In genomic region chr2:47782557-47783490, GRCh38 we compare ENCODE assay signal across 8 cellular contexts. TPM values are rescaled to one million over a fixed set of nuclear protein-coding genes. Genes with fewer than 3 reads are reported as not detected.
DNase-seq lines count a peak whose midpoint lies in the region; ATAC-seq and TF ChIP-seq lines count a peak whose summit lies in the region.

Gene MSH6, plus strand, starts transcription at chr2:47783145. Its CDS starts 89 bp downstream, at chr2:47783234.

- peaks cover 0 to 18% of the 10 kb centered on the region in 2 donors for H3K4me1 ChIP-seq in right atrium auricular region
- peaks cover 5% of the 10 kb centered on the region for H3K4me1 ChIP-seq in rectal smooth muscle tissue (ENCODE audit: control insufficient read depth, insufficient read depth, low read length)
- peaks cover 29% of the 10 kb centered on the region for H3K4me1 ChIP-seq in vagina

- ATAC-seq in GM18502 (IDR thresholded peaks at IDR 0.05; ENCODE audit: poor library complexity, unreplicated experiment) (peak; percentile 87), HG02938 (IDR thresholded peaks at IDR 0.05; ENCODE audit: unreplicated experiment) (peak; percentile 74)

- no peak for TF ChIP-seq CTCF in right atrium auricular region (IDR thresholded peaks at IDR 0.05)
- no peak for TF ChIP-seq CTCF in vagina (IDR thresholded peaks at IDR 0.05)

- H3K27me3 ChIP-seq in right atrium auricular region = no peaks in the 10 kb centered on the region
- no peaks in the 10 kb centered on the region for H3K27me3 ChIP-seq in rectal smooth muscle tissue (ENCODE audit: control insufficient read depth, insufficient read depth, low read length)
- H3K27me3 ChIP-seq in vagina = no peaks in the 10 kb centered on the region

- H3K36me3 ChIP-seq in right atrium auricular region (no peaks in the 10 kb centered on the region), rectal smooth muscle tissue (ENCODE audit: control insufficient read depth, insufficient read depth, low read length) (no peaks in the 10 kb centered on the region), vagina (no peaks in the 10 kb centered on the region)

- intact Hi-C loops in vagina (cut with DNase I) = loop anchor here (5.0 kb wide), 1 partner anchor 124 kb away; the partner anchor contains the start of gene FBXO11

- H3K4me3 ChIP-seq in right atrium auricular region (peak within 1 kb of the TSS; percentile 74 to 92), rectal smooth muscle tissue (ENCODE audit: low read length) (peak within 1 kb of the TSS; percentile 84), vagina (peak within 1 kb of the TSS; percentile 86 to 93)

- peak in 1 of 2 donors; percentile 85 for TF ChIP-seq POLR2A in vagina (IDR thresholded peaks at IDR 0.05)

- DNase-seq in NCI-H1694 treated with DMSO at 0.1 percent for 48 hours (lab: John Stamatoyannopoulos, UW) (peak; percentile 76), T-helper 2 cell (peak; percentile 80 to 93 (median 85)), anterior cingulate cortex (lab: John Stamatoyannopoulos, UW) (peak; percentile 48 to 93 (median 86)), right atrium auricular region (ENCODE audit: low spot score) (peak; percentile 86), vagina (ENCODE audit: extremely low spot score in 2 of 2) (peak in 1 of 2 donors; percentile 91)

- peak within 1 kb of the TSS; percentile 91 to 93 for H3K27ac ChIP-seq in right atrium auricular region
- peak within 1 kb of the TSS; percentile 87 for H3K27ac ChIP-seq in rectal smooth muscle tissue (ENCODE audit: low read depth, low read length)
- H3K27ac ChIP-seq in vagina = peak within 1 kb of the TSS; percentile 92

- H3K9me3 ChIP-seq in right atrium auricular region (no peaks in the 10 kb centered on the region), vagina (no peaks in the 10 kb centered on the region)

- H3K9ac ChIP-seq in rectal smooth muscle tissue (ENCODE audit: low read length) = peak within 1 kb of the TSS; percentile 73

RNA-seq across cellular contexts. Expression of gene MSH6, which starts in this region (rescaled TPM):
- total RNA-seq in right atrium auricular region (10 to 100 TPM; 17.0 to 22.3 TPM), vagina (38.8 TPM)
